ENCODE assay signal across 1 cellular context in genomic region chr1:197944485-197944884, GRCh38.
TF ChIP-seq lines count a peak whose summit lies in the region.

No MANE protein-coding gene starts in this region.

TF ChIP-seq in K562, 482 proteins besides CTCF, POLR2A, EP300 and RAD21 (continued from another document):
- peak; percentile 88 for TF ChIP-seq TEAD4 (IDR thresholded peaks at IDR 0.05; ENCODE audit: low read length)
- TF ChIP-seq TEAD4 (CRISPR knock-in tag; IDR thresholded peaks at IDR 0.05; ENCODE audit: borderline replicate concordance) = no peak
- no peak for TF ChIP-seq MAFF (IDR thresholded peaks at IDR 0.05; ENCODE audit: low read length)
- TF ChIP-seq FOXJ3 (CRISPR knock-in tag; IDR thresholded peaks at IDR 0.05) = no peak
- TF ChIP-seq FOXP1 (CRISPR knock-in tag; IDR thresholded peaks at IDR 0.05) = no peak
- peak; percentile 2; the same call in 1 of the 2 replicates for TF ChIP-seq JUND (IDR thresholded peaks at IDR 0.05; ENCODE audit: borderline replicate concordance, low read depth, low read length)
- no peak for TF ChIP-seq JUND (tag; IDR thresholded peaks at IDR 0.05; ENCODE audit: borderline replicate concordance, low read depth, low read length)
- 0 out of 2 replicates have a peak, but pooled peaks have one; percentile 47 for TF ChIP-seq KLF16 (IDR thresholded peaks at IDR 0.05)
- no peak for TF ChIP-seq ZNF644 (tag; IDR thresholded peaks at IDR 0.05; ENCODE audit: low read depth)
- no peak for TF ChIP-seq HINFP (tag; conservative IDR thresholded peaks at IDR 0.05; ENCODE audit: low read depth)
- TF ChIP-seq CHD1 (IDR thresholded peaks at IDR 0.05; ENCODE audit: low read length) = no peak
- TF ChIP-seq GTF2B (IDR thresholded peaks at IDR 0.05; ENCODE audit: extremely low read depth, insufficient read length) = no peak
- no peak for TF ChIP-seq CTBP1 (IDR thresholded peaks at IDR 0.05; ENCODE audit: borderline replicate concordance)
- TF ChIP-seq, protein P1, sequence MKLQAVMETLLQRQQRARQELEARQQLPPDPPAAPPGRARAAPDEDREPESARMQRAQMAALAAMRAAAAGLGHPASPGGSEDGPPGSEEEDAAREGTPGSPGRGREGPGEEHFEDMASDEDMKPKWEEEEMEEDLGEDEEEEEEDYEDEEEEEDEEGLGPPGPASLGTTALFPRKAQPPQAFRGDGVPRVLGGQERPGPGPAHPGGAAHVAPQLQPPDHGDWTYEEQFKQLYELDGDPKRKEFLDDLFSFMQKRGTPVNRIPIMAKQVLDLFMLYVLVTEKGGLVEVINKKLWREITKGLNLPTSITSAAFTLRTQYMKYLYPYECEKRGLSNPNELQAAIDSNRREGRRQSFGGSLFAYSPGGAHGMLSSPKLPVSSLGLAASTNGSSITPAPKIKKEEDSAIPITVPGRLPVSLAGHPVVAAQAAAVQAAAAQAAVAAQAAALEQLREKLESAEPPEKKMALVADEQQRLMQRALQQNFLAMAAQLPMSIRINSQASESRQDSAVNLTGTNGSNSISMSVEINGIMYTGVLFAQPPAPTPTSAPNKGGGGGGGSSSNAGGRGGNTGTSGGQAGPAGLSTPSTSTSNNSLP (IDR thresholded peaks at IDR 0.05; ENCODE audit: borderline replicate concordance, low read depth, low read length) = peak; percentile 59; the same call in 1 of the 2 replicates
- no peak for TF ChIP-seq ESRRB (CRISPR knock-in tag; IDR thresholded peaks at IDR 0.05; ENCODE audit: borderline replicate concordance)
- TF ChIP-seq CBFA2T3 (IDR thresholded peaks at IDR 0.05) = peak; percentile 75
- TF ChIP-seq TCF3 (CRISPR knock-in tag; IDR thresholded peaks at IDR 0.05) = peak; percentile 50
- TF ChIP-seq ZNF24 (IDR thresholded peaks at IDR 0.05) = peak; percentile 77; the same call in 1 of the 2 replicates
- TF ChIP-seq SMARCA4 (IDR thresholded peaks at IDR 0.05) = peak; percentile 28; the same call in 1 of the 2 replicates
- TF ChIP-seq ZNF695 (CRISPR knock-in tag; IDR thresholded peaks at IDR 0.05) = no peak
- peak in 1 of 2 experiments; percentile 50; a peak in 2 of 4 replicates for TF ChIP-seq TRIM24 (IDR thresholded peaks at IDR 0.05)
- TF ChIP-seq ARNT (IDR thresholded peaks at IDR 0.05) = no peak
- TF ChIP-seq, protein P2, sequence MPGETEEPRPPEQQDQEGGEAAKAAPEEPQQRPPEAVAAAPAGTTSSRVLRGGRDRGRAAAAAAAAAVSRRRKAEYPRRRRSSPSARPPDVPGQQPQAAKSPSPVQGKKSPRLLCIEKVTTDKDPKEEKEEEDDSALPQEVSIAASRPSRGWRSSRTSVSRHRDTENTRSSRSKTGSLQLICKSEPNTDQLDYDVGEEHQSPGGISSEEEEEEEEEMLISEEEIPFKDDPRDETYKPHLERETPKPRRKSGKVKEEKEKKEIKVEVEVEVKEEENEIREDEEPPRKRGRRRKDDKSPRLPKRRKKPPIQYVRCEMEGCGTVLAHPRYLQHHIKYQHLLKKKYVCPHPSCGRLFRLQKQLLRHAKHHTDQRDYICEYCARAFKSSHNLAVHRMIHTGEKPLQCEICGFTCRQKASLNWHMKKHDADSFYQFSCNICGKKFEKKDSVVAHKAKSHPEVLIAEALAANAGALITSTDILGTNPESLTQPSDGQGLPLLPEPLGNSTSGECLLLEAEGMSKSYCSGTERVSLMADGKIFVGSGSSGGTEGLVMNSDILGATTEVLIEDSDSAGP (CRISPR knock-in tag; IDR thresholded peaks at IDR 0.05) = no peak
- TF ChIP-seq SMAD1 (IDR thresholded peaks at IDR 0.05; ENCODE audit: low read depth, low read length, partially characterized antibody) = no peak
- no peak for TF ChIP-seq ZKSCAN3 (CRISPR knock-in tag; IDR thresholded peaks at IDR 0.05)
- no peak for TF ChIP-seq PYGO2 (tag; IDR thresholded peaks at IDR 0.05)
- no peak for TF ChIP-seq SPI1 (IDR thresholded peaks at IDR 0.05; ENCODE audit: borderline replicate concordance, low read depth, low read length)
- no peak for TF ChIP-seq PCBP1 (IDR thresholded peaks at IDR 0.05; ENCODE audit: low read depth, low read length, poor library complexity, severe bottlenecking)
- TF ChIP-seq MTA2 (IDR thresholded peaks at IDR 0.05; ENCODE audit: low read depth) = peak; percentile 44
- TF ChIP-seq, protein P3, sequence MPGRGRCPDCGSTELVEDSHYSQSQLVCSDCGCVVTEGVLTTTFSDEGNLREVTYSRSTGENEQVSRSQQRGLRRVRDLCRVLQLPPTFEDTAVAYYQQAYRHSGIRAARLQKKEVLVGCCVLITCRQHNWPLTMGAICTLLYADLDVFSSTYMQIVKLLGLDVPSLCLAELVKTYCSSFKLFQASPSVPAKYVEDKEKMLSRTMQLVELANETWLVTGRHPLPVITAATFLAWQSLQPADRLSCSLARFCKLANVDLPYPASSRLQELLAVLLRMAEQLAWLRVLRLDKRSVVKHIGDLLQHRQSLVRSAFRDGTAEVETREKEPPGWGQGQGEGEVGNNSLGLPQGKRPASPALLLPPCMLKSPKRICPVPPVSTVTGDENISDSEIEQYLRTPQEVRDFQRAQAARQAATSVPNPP (IDR thresholded peaks at IDR 0.05; ENCODE audit: borderline replicate concordance, insufficient read depth, insufficient read length) = no peak
- no peak for TF ChIP-seq ZNF77 (CRISPR knock-in tag; IDR thresholded peaks at IDR 0.05)
- TF ChIP-seq CBFB (CRISPR knock-in tag; IDR thresholded peaks at IDR 0.05) = no peak
- no peak for TF ChIP-seq EWSR1 (IDR thresholded peaks at IDR 0.05; ENCODE audit: borderline replicate concordance, low read depth, partially characterized antibody)
- no peak for TF ChIP-seq LARP7 (IDR thresholded peaks at IDR 0.05)
- TF ChIP-seq DPF2 (IDR thresholded peaks at IDR 0.05) = 0 out of 2 replicates have a peak, but pooled peaks have one; percentile 30
- no peak for TF ChIP-seq ZNF146 (CRISPR knock-in tag; IDR thresholded peaks at IDR 0.05; ENCODE audit: unreplicated experiment)
- no peak for TF ChIP-seq ZFP36 (IDR thresholded peaks at IDR 0.05; ENCODE audit: low read depth, low read length, partially characterized antibody)
- TF ChIP-seq SMAD3 (CRISPR knock-in tag; conservative IDR thresholded peaks at IDR 0.05) = 0 out of 2 replicates have a peak, but pooled peaks have one; percentile 3
- no peak for TF ChIP-seq KAT8 (IDR thresholded peaks at IDR 0.05; ENCODE audit: low read depth)
- no peak for TF ChIP-seq SAP30 (IDR thresholded peaks at IDR 0.05; ENCODE audit: borderline replicate concordance, insufficient read depth, low read depth, low read length, poor library complexity, severe bottlenecking)
- peak in 1 of 2 experiments; percentile 56; a peak in 1 of 4 replicates for TF ChIP-seq RCOR1 (IDR thresholded peaks at IDR 0.05; ENCODE audit: borderline replicate concordance in 1 of 2, low read depth in 2 of 2, low read length in 2 of 2)
- TF ChIP-seq ARID1B (IDR thresholded peaks at IDR 0.05) = peak; percentile 78
- TF ChIP-seq SETDB1 (IDR thresholded peaks at IDR 0.05; ENCODE audit: low read length) = no peak
TF ChIP-seq in K562: peak in this region for 18.
